Comparison of ENCODE assay signal across 1 cellular context in the genomic region with DNA sequence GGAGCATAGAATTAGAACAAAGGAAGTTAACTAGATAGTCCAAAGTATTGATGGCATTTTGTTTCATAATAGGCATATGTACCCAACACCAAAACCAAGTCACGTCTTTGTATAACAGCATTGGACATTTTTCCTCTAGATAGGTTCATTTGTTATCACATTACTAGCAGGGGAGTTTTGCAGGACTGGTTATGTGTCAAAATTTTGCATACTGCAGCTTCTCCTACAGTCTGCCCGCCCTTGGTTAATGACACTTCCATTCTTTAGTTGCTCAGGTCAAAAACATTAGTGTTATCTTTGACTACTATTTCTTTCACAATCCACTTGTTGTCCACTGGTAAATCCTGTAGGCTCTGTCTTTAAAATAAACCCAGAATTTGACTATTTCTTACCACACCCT.
TF ChIP-seq lines count a peak whose summit lies in the region.

No MANE protein-coding gene starts in this region.

TF ChIP-seq in GM23338, 12 proteins besides CTCF, POLR2A, EP300 and RAD21:
- TF ChIP-seq, protein P1, sequence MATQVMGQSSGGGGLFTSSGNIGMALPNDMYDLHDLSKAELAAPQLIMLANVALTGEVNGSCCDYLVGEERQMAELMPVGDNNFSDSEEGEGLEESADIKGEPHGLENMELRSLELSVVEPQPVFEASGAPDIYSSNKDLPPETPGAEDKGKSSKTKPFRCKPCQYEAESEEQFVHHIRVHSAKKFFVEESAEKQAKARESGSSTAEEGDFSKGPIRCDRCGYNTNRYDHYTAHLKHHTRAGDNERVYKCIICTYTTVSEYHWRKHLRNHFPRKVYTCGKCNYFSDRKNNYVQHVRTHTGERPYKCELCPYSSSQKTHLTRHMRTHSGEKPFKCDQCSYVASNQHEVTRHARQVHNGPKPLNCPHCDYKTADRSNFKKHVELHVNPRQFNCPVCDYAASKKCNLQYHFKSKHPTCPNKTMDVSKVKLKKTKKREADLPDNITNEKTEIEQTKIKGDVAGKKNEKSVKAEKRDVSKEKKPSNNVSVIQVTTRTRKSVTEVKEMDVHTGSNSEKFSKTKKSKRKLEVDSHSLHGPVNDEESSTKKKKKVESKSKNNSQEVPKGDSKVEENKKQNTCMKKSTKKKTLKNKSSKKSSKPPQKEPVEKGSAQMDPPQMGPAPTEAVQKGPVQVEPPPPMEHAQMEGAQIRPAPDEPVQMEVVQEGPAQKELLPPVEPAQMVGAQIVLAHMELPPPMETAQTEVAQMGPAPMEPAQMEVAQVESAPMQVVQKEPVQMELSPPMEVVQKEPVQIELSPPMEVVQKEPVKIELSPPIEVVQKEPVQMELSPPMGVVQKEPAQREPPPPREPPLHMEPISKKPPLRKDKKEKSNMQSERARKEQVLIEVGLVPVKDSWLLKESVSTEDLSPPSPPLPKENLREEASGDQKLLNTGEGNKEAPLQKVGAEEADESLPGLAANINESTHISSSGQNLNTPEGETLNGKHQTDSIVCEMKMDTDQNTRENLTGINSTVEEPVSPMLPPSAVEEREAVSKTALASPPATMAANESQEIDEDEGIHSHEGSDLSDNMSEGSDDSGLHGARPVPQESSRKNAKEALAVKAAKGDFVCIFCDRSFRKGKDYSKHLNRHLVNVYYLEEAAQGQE (IDR thresholded peaks at IDR 0.05; ENCODE audit: unreplicated experiment): no peak
- TF ChIP-seq EZH2 (IDR thresholded peaks at IDR 0.05; ENCODE audit: low read depth, unreplicated experiment) (no peak), CREB1 (CRISPR knock-in tag; IDR thresholded peaks at IDR 0.05; ENCODE audit: low read depth) (no peak), POLR2AphosphoS5 (IDR thresholded peaks at IDR 0.05; ENCODE audit: low read depth) (no peak), STAT1 (IDR thresholded peaks at IDR 0.05; ENCODE audit: unreplicated experiment) (no peak), NANOG (IDR thresholded peaks at IDR 0.05; ENCODE audit: borderline replicate concordance) (no peak), JUNB (IDR thresholded peaks at IDR 0.05; ENCODE audit: unreplicated experiment) (no peak), ZNF114 (CRISPR knock-in tag; IDR thresholded peaks at IDR 0.05) (no peak)
- TF ChIP-seq, protein P2, sequence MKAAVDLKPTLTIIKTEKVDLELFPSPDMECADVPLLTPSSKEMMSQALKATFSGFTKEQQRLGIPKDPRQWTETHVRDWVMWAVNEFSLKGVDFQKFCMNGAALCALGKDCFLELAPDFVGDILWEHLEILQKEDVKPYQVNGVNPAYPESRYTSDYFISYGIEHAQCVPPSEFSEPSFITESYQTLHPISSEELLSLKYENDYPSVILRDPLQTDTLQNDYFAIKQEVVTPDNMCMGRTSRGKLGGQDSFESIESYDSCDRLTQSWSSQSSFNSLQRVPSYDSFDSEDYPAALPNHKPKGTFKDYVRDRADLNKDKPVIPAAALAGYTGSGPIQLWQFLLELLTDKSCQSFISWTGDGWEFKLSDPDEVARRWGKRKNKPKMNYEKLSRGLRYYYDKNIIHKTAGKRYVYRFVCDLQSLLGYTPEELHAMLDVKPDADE (IDR thresholded peaks at IDR 0.05): no peak
